In the genomic region with DNA sequence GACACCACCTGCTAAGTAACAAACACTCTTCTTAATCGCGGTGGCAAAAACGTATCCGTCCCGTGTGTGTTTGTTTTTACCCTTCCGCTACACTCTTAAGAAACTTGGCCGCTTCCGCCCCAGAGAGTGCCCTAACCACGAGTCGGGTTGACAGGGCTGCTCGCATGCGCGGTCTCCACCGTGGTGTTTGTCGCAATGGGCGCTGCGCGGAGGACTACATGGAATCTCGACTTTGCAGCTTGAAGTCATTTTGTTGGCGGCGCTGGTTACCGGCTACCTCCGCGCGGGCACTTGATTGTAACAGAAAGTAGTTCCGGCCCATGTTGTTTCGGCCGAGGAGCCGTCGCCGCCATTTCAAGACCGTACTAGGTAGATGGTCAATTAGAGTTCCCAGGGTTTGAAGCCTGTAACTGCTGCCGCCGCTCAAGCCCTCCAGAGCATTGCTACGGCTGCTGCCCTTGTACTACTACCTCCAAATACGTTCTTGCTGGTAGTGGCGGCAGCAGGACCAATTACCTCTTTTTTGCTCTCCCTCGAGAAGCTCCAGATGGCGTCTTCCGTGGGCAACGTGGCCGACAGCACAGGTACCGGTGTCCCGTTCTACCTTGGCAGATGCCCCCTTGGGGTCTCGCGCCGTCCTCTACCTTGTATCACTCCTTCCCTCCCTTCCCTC, we compare ENCODE assay signal across 1 cellular context.
TF ChIP-seq lines count a peak whose summit lies in the region.

Gene OGT (plus strand): TSS at position 352 of the 673 bp plus-strand sequence. CDS start 196 bp downstream, at position 548.

TF ChIP-seq in K562, 482 proteins besides CTCF, POLR2A, EP300 and RAD21 (continued from another document and continues in another):
- TF ChIP-seq GATAD2B (IDR thresholded peaks at IDR 0.05; ENCODE audit: borderline replicate concordance): peak; percentile 63; the same call in 1 of the 2 replicates
- TF ChIP-seq SETDB1 (IDR thresholded peaks at IDR 0.05; ENCODE audit: low read length): no peak
- TF ChIP-seq GATA2 (CRISPR knock-in tag; IDR thresholded peaks at IDR 0.05): no peak
- TF ChIP-seq CGGBP1 (CRISPR knock-in tag; IDR thresholded peaks at IDR 0.05): no peak
- no peak for TF ChIP-seq CHCHD3 (CRISPR knock-in tag; IDR thresholded peaks at IDR 0.05)
- TF ChIP-seq ZBTB43 (CRISPR knock-in tag; IDR thresholded peaks at IDR 0.05): no peak
- peak; percentile 63 for TF ChIP-seq SMAD4 (CRISPR knock-in tag; conservative IDR thresholded peaks at IDR 0.05)
- TF ChIP-seq JUND (IDR thresholded peaks at IDR 0.05; ENCODE audit: borderline replicate concordance, low read depth, low read length): peak; percentile 80
- peak; percentile 61; the same call in 1 of the 3 replicates for TF ChIP-seq JUND (tag; IDR thresholded peaks at IDR 0.05; ENCODE audit: borderline replicate concordance, low read depth, low read length)
- no peak for TF ChIP-seq ZNF354B (CRISPR knock-in tag; IDR thresholded peaks at IDR 0.05)
- no peak for TF ChIP-seq PTRF (tag; IDR thresholded peaks at IDR 0.05)
- TF ChIP-seq ZNF707 (CRISPR knock-in tag; conservative IDR thresholded peaks at IDR 0.05): no peak
- peak; percentile 82 for TF ChIP-seq FOXJ2 (tag; IDR thresholded peaks at IDR 0.05)
- no peak for TF ChIP-seq GMEB1 (CRISPR knock-in tag; IDR thresholded peaks at IDR 0.05)
- TF ChIP-seq KLF10 (CRISPR knock-in tag; IDR thresholded peaks at IDR 0.05): no peak
- TF ChIP-seq SOX6 (IDR thresholded peaks at IDR 0.05): peak; percentile 91
- TF ChIP-seq ZNF76 (CRISPR knock-in tag; IDR thresholded peaks at IDR 0.05; ENCODE audit: borderline replicate concordance): no peak
- no peak for TF ChIP-seq XRCC3 (IDR thresholded peaks at IDR 0.05)
- no peak for TF ChIP-seq SRSF7 (optimal IDR thresholded peaks at IDR 0.05; ENCODE audit: low read depth, low read length)
- no peak for TF ChIP-seq ZNF224 (CRISPR knock-in tag; IDR thresholded peaks at IDR 0.05)
- TF ChIP-seq FOXA1 (IDR thresholded peaks at IDR 0.05; ENCODE audit: borderline replicate concordance): no peak
- TF ChIP-seq TAF9B (IDR thresholded peaks at IDR 0.05; ENCODE audit: partially characterized antibody): peak; percentile 98
- TF ChIP-seq, protein P1, sequence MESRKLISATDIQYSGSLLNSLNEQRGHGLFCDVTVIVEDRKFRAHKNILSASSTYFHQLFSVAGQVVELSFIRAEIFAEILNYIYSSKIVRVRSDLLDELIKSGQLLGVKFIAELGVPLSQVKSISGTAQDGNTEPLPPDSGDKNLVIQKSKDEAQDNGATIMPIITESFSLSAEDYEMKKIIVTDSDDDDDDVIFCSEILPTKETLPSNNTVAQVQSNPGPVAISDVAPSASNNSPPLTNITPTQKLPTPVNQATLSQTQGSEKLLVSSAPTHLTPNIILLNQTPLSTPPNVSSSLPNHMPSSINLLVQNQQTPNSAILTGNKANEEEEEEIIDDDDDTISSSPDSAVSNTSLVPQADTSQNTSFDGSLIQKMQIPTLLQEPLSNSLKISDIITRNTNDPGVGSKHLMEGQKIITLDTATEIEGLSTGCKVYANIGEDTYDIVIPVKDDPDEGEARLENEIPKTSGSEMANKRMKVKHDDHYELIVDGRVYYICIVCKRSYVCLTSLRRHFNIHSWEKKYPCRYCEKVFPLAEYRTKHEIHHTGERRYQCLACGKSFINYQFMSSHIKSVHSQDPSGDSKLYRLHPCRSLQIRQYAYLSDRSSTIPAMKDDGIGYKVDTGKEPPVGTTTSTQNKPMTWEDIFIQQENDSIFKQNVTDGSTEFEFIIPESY (CRISPR knock-in tag; IDR thresholded peaks at IDR 0.05): peak; percentile 60
- TF ChIP-seq, protein P2, sequence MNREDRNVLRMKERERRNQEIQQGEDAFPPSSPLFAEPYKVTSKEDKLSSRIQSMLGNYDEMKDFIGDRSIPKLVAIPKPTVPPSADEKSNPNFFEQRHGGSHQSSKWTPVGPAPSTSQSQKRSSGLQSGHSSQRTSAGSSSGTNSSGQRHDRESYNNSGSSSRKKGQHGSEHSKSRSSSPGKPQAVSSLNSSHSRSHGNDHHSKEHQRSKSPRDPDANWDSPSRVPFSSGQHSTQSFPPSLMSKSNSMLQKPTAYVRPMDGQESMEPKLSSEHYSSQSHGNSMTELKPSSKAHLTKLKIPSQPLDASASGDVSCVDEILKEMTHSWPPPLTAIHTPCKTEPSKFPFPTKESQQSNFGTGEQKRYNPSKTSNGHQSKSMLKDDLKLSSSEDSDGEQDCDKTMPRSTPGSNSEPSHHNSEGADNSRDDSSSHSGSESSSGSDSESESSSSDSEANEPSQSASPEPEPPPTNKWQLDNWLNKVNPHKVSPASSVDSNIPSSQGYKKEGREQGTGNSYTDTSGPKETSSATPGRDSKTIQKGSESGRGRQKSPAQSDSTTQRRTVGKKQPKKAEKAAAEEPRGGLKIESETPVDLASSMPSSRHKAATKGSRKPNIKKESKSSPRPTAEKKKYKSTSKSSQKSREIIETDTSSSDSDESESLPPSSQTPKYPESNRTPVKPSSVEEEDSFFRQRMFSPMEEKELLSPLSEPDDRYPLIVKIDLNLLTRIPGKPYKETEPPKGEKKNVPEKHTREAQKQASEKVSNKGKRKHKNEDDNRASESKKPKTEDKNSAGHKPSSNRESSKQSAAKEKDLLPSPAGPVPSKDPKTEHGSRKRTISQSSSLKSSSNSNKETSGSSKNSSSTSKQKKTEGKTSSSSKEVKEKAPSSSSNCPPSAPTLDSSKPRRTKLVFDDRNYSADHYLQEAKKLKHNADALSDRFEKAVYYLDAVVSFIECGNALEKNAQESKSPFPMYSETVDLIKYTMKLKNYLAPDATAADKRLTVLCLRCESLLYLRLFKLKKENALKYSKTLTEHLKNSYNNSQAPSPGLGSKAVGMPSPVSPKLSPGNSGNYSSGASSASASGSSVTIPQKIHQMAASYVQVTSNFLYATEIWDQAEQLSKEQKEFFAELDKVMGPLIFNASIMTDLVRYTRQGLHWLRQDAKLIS (CRISPR knock-in tag; IDR thresholded peaks at IDR 0.05): peak; percentile 88
- 0 out of 2 replicates have a peak, but pooled peaks have one; percentile 48 for TF ChIP-seq GATAD2A (IDR thresholded peaks at IDR 0.05)
- TF ChIP-seq, protein P3, sequence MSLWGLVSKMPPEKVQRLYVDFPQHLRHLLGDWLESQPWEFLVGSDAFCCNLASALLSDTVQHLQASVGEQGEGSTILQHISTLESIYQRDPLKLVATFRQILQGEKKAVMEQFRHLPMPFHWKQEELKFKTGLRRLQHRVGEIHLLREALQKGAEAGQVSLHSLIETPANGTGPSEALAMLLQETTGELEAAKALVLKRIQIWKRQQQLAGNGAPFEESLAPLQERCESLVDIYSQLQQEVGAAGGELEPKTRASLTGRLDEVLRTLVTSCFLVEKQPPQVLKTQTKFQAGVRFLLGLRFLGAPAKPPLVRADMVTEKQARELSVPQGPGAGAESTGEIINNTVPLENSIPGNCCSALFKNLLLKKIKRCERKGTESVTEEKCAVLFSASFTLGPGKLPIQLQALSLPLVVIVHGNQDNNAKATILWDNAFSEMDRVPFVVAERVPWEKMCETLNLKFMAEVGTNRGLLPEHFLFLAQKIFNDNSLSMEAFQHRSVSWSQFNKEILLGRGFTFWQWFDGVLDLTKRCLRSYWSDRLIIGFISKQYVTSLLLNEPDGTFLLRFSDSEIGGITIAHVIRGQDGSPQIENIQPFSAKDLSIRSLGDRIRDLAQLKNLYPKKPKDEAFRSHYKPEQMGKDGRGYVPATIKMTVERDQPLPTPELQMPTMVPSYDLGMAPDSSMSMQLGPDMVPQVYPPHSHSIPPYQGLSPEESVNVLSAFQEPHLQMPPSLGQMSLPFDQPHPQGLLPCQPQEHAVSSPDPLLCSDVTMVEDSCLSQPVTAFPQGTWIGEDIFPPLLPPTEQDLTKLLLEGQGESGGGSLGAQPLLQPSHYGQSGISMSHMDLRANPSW (CRISPR knock-in tag; IDR thresholded peaks at IDR 0.05): no peak
- TF ChIP-seq GTF2E2 (tag; IDR thresholded peaks at IDR 0.05): peak; percentile 96
- no peak for TF ChIP-seq ZNF12 (CRISPR knock-in tag; IDR thresholded peaks at IDR 0.05)
- TF ChIP-seq TEAD1 (CRISPR knock-in tag; IDR thresholded peaks at IDR 0.05): peak in 1 of 2 experiments; percentile 84; a peak in 2 of 4 replicates
- no peak for TF ChIP-seq REST (CRISPR knock-in tag; IDR thresholded peaks at IDR 0.05; ENCODE audit: low read depth)
- TF ChIP-seq TFAP4 (CRISPR knock-in tag; IDR thresholded peaks at IDR 0.05; ENCODE audit: borderline replicate concordance): peak; percentile 81
- TF ChIP-seq, protein P4, sequence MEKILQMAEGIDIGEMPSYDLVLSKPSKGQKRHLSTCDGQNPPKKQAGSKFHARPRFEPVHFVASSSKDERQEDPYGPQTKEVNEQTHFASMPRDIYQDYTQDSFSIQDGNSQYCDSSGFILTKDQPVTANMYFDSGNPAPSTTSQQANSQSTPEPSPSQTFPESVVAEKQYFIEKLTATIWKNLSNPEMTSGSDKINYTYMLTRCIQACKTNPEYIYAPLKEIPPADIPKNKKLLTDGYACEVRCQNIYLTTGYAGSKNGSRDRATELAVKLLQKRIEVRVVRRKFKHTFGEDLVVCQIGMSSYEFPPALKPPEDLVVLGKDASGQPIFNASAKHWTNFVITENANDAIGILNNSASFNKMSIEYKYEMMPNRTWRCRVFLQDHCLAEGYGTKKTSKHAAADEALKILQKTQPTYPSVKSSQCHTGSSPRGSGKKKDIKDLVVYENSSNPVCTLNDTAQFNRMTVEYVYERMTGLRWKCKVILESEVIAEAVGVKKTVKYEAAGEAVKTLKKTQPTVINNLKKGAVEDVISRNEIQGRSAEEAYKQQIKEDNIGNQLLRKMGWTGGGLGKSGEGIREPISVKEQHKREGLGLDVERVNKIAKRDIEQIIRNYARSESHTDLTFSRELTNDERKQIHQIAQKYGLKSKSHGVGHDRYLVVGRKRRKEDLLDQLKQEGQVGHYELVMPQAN (IDR thresholded peaks at IDR 0.05; ENCODE audit: borderline replicate concordance): peak; percentile 58
- TF ChIP-seq ETS2 (tag; IDR thresholded peaks at IDR 0.05; ENCODE audit: borderline replicate concordance, poor library complexity, severe bottlenecking): no peak
- peak; percentile 89 for TF ChIP-seq POLR2B (IDR thresholded peaks at IDR 0.05; ENCODE audit: low read depth, partially characterized antibody)
